Comparison of ENCODE assay signal across 26 cellular contexts in the genomic region with DNA sequence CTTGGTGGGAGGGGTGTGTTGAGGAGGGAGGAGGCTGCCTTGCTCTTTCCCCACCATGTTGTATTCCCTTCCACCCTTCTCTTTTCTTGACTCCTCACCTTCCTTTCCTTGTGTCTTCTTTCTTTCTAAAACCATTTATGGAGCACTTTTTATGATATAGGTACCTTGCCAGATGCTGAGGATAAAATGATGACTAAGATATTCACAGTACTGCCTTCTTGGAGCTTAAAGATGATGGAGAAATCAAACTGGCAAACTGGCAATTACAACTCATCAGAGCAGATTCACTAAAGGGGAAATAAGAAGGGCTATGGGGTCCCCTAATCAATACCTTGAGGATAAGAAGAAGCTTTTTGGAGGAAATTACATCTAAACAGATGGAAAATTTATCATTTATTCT.
"Had no signal": no experiment of that assay in that cellular context is flagged by ENCODE, and none has a peak within 500 bp of the region (broad histone marks: within the 10 kb centered on the region; RNA-seq: fewer than 3 reads in every experiment).

No MANE protein-coding gene starts in this region.

- DNase-seq: dermis blood vessel endothelial cell; dorsolateral prefrontal cortex; effector CD4-positive, alpha-beta T cell; effector memory CD4-positive, alpha-beta T cell; erythroblast; esophagus squamous epithelium; foreskin fibroblast; foreskin melanocyte; gastrocnemius medialis; glutamatergic neuron; head of caudate nucleus; heart right ventricle; hippocampal formation; left cardiac atrium; left lung; left ventricle myocardium superior; lower lobe of right lung; mesenchymal stem cell; mucosa of descending colon; naive B cell had no signal

- H3K27ac ChIP-seq: coronary artery, dorsolateral prefrontal cortex, epithelial cell of prostate, esophagus squamous epithelium, gastrocnemius medialis, heart right ventricle, left lung, lower lobe of right lung had no signal

- H3K27me3 ChIP-seq: dorsolateral prefrontal cortex, esophagus squamous epithelium, gastrocnemius medialis, heart right ventricle, left lung had no signal

- H3K9me3 ChIP-seq: esophagus squamous epithelium, gastrocnemius medialis, left lung, lower lobe of right lung, mucosa of descending colon had no signal

- ATAC-seq: esophagus mucosa, gastrocnemius medialis, heart right ventricle, left cardiac atrium, left lung, left ventricle myocardium superior, lower lobe of right lung, mucosa of descending colon had no signal

- H3K36me3 ChIP-seq: esophagus squamous epithelium, gastrocnemius medialis, heart right ventricle, left lung, lower lobe of right lung had no signal

- H3K4me3 ChIP-seq: coronary artery, dorsolateral prefrontal cortex, esophagus squamous epithelium, gastrocnemius medialis, heart right ventricle, left lung, lower lobe of right lung, mucosa of descending colon had no signal

- FAIRE-seq: colon, islet of Langerhans, keratinocyte had no signal

- H3K4me1 ChIP-seq: esophagus squamous epithelium, gastrocnemius medialis, heart right ventricle, left lung, lower lobe of right lung had no signal
